In the genomic region with DNA sequence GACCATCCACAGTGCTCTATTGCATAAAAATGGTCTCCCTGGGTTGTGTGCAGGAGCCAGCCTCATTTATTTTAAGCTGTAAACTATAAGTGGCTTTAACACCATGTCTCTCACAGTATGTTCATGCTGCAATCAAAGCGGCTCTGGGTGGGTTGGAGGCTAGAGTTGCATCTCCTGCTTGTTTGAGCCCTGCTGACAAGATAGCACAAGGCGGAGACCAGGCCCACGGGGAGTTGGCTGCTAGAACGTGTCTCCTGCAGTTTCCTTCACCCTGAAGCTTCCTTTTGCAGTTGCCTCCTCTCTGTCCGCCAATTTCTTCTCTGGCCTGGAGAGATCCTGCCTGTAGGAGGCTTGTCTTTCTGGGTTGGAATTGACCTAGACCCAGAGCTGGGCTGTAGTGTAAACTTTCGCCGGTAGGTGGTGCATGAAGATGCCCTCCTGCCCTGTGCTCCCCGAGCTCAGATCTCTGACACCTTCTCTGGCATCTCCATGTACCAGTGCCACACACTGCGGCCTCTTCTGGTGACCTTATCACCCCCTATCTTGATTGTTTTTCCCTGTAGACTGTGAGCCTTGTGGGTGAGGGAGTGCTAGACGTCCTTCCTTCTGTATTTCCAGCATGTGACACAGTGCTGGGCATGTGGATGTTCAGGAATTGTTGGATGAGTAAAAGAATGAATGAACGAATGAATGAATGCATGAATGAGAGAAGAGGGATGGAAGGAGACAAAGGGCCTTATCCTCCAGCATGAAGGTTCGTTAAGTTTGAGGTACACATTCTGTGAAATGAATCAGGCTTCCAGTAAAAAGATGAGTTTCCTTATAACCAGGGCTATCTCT, we compare ENCODE assay signal across 1 cellular context.
TF ChIP-seq lines count a peak whose summit lies in the region.

No MANE protein-coding gene starts in this region.

TF ChIP-seq in HepG2, 621 proteins besides CTCF, POLR2A, EP300 and RAD21 (continued from another document and continues in another):
- TF ChIP-seq MYPOP (CRISPR knock-in tag; IDR thresholded peaks at IDR 0.05) (0 out of 2 replicates have a peak, but pooled peaks have one; percentile 19), KDM1A (CRISPR knock-in tag; IDR thresholded peaks at IDR 0.05) (no peak), SRF (IDR thresholded peaks at IDR 0.05; ENCODE audit: low read depth, low read length) (no peak), CBX1 (IDR thresholded peaks at IDR 0.05; ENCODE audit: low read depth) (no peak), ZNF850 (CRISPR knock-in tag; conservative IDR thresholded peaks at IDR 0.05) (no peak), AKNA (CRISPR knock-in tag; IDR thresholded peaks at IDR 0.05; ENCODE audit: borderline replicate concordance) (no peak), ARNT2 (CRISPR knock-in tag; IDR thresholded peaks at IDR 0.05; ENCODE audit: low read depth) (no peak), SNAI1 (CRISPR knock-in tag; IDR thresholded peaks at IDR 0.05; ENCODE audit: borderline replicate concordance) (no peak), LCORL (IDR thresholded peaks at IDR 0.05) (no peak), LCORL (CRISPR knock-in tag; IDR thresholded peaks at IDR 0.05) (no peak), ZNF235 (CRISPR knock-in tag; IDR thresholded peaks at IDR 0.05; ENCODE audit: borderline replicate concordance) (no peak), HMG20A (CRISPR knock-in tag; IDR thresholded peaks at IDR 0.05; ENCODE audit: borderline replicate concordance) (no peak), ELF4 (CRISPR knock-in tag; IDR thresholded peaks at IDR 0.05; ENCODE audit: borderline replicate concordance) (no peak), ZFP41 (CRISPR knock-in tag; IDR thresholded peaks at IDR 0.05; ENCODE audit: borderline replicate concordance) (no peak), CREB1 (IDR thresholded peaks at IDR 0.05) (no peak), CREB1 (CRISPR knock-in tag; IDR thresholded peaks at IDR 0.05) (no peak), ZNF770 (CRISPR knock-in tag; IDR thresholded peaks at IDR 0.05) (no peak), ZNF251 (CRISPR knock-in tag; IDR thresholded peaks at IDR 0.05) (no peak), ZFP1 (CRISPR knock-in tag; IDR thresholded peaks at IDR 0.05) (no peak), IRF9 (CRISPR knock-in tag; IDR thresholded peaks at IDR 0.05; ENCODE audit: borderline replicate concordance) (no peak), ZMYM2 (CRISPR knock-in tag; IDR thresholded peaks at IDR 0.05) (no peak), FOXA1 (IDR thresholded peaks at IDR 0.05) (no peak), FOXA1 (CRISPR knock-in tag; IDR thresholded peaks at IDR 0.05) (no peak)
- TF ChIP-seq, protein P1, sequence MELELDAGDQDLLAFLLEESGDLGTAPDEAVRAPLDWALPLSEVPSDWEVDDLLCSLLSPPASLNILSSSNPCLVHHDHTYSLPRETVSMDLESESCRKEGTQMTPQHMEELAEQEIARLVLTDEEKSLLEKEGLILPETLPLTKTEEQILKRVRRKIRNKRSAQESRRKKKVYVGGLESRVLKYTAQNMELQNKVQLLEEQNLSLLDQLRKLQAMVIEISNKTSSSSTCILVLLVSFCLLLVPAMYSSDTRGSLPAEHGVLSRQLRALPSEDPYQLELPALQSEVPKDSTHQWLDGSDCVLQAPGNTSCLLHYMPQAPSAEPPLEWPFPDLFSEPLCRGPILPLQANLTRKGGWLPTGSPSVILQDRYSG (CRISPR knock-in tag; IDR thresholded peaks at IDR 0.05) = no peak
- TF ChIP-seq, protein P2, sequence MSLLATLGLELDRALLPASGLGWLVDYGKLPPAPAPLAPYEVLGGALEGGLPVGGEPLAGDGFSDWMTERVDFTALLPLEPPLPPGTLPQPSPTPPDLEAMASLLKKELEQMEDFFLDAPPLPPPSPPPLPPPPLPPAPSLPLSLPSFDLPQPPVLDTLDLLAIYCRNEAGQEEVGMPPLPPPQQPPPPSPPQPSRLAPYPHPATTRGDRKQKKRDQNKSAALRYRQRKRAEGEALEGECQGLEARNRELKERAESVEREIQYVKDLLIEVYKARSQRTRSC (CRISPR knock-in tag; IDR thresholded peaks at IDR 0.05; ENCODE audit: low read depth) = no peak
- TF ChIP-seq, protein P3, sequence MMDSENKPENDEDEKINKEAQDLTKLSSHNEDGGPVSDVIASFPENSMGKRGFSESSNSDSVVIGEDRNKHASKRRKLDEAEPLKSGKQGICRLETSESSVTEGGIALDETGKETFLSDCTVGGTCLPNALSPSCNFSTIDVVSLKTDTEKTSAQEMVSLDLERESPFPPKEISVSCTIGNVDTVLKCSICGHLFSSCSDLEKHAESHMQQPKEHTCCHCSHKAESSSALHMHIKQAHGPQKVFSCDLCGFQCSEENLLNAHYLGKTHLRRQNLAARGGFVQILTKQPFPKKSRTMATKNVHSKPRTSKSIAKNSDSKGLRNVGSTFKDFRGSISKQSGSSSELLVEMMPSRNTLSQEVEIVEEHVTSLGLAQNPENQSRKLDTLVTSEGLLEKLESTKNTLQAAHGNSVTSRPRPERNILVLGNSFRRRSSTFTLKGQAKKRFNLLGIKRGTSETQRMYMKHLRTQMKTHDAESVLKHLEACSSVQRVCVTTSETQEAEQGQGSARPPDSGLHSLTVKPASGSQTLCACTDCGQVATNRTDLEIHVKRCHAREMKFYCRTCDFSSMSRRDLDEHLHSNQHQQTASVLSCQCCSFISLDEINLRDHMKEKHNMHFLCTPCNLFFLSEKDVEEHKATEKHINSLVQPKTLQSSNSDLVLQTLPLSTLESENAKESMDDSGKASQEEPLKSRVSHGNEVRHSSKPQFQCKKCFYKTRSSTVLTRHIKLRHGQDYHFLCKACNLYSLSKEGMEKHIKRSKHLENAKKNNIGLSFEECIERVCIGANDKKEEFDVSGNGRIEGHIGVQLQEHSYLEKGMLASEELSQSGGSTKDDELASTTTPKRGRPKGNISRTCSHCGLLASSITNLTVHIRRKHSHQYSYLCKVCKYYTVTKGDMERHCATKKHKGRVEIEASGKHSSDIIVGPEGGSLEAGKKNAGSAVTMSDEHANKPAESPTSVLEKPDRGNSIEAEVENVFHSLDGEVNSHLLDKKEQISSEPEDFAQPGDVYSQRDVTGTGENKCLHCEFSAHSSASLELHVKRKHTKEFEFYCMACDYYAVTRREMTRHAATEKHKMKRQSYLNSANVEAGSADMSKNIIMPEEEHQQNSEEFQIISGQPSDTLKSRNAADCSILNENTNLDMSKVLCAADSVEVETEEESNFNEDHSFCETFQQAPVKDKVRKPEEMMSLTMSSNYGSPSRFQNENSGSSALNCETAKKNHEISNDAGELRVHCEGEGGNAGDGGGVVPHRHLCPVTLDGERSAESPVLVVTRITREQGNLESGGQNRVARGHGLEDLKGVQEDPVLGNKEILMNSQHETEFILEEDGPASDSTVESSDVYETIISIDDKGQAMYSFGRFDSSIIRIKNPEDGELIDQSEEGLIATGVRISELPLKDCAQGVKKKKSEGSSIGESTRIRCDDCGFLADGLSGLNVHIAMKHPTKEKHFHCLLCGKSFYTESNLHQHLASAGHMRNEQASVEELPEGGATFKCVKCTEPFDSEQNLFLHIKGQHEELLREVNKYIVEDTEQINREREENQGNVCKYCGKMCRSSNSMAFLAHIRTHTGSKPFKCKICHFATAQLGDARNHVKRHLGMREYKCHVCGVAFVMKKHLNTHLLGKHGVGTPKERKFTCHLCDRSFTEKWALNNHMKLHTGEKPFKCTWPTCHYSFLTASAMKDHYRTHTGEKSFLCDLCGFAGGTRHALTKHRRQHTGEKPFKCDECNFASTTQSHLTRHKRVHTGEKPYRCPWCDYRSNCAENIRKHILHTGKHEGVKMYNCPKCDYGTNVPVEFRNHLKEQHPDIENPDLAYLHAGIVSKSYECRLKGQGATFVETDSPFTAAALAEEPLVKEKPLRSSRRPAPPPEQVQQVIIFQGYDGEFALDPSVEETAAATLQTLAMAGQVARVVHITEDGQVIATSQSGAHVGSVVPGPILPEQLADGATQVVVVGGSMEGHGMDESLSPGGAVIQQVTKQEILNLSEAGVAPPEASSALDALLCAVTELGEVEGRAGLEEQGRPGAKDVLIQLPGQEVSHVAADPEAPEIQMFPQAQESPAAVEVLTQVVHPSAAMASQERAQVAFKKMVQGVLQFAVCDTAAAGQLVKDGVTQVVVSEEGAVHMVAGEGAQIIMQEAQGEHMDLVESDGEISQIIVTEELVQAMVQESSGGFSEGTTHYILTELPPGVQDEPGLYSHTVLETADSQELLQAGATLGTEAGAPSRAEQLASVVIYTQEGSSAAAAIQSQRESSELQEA (CRISPR knock-in tag; IDR thresholded peaks at IDR 0.05; ENCODE audit: not compliant biosample characterization) = no peak
- TF ChIP-seq, protein P4, sequence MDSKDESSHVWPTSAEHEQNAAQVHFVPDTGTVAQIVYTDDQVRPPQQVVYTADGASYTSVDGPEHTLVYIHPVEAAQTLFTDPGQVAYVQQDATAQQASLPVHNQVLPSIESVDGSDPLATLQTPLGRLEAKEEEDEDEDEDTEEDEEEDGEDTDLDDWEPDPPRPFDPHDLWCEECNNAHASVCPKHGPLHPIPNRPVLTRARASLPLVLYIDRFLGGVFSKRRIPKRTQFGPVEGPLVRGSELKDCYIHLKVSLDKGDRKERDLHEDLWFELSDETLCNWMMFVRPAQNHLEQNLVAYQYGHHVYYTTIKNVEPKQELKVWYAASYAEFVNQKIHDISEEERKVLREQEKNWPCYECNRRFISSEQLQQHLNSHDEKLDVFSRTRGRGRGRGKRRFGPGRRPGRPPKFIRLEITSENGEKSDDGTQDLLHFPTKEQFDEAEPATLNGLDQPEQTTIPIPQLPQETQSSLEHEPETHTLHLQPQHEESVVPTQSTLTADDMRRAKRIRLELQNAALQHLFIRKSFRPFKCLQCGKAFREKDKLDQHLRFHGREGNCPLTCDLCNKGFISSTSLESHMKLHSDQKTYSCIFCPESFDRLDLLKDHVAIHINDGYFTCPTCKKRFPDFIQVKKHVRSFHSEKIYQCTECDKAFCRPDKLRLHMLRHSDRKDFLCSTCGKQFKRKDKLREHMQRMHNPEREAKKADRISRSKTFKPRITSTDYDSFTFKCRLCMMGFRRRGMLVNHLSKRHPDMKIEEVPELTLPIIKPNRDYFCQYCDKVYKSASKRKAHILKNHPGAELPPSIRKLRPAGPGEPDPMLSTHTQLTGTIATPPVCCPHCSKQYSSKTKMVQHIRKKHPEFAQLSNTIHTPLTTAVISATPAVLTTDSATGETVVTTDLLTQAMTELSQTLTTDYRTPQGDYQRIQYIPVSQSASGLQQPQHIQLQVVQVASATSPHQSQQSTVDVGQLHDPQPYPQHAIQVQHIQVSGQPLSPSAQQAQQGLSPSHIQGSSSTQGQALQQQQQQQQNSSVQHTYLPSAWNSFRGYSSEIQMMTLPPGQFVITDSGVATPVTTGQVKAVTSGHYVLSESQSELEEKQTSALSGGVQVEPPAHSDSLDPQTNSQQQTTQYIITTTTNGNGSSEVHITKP (CRISPR knock-in tag; IDR thresholded peaks at IDR 0.05; ENCODE audit: low read depth) = no peak
